Comparison of ENCODE assay signal across 1 cellular context in genomic region chr10:909831-910230, GRCh38.
TF ChIP-seq lines count a peak whose summit lies in the region.

No MANE protein-coding gene starts in this region.

TF ChIP-seq in WTC11, 78 proteins besides CTCF, POLR2A, EP300 and RAD21 (continued from another document):
- no peak for TF ChIP-seq AFF4 (CRISPR knock-in tag; IDR thresholded peaks at IDR 0.05; ENCODE audit: borderline replicate concordance)
- TF ChIP-seq CBFB (CRISPR knock-in tag; IDR thresholded peaks at IDR 0.05; ENCODE audit: low read depth) = no peak
- no peak for TF ChIP-seq NFATC4 (CRISPR knock-in tag; IDR thresholded peaks at IDR 0.05)
